In the genomic region with DNA sequence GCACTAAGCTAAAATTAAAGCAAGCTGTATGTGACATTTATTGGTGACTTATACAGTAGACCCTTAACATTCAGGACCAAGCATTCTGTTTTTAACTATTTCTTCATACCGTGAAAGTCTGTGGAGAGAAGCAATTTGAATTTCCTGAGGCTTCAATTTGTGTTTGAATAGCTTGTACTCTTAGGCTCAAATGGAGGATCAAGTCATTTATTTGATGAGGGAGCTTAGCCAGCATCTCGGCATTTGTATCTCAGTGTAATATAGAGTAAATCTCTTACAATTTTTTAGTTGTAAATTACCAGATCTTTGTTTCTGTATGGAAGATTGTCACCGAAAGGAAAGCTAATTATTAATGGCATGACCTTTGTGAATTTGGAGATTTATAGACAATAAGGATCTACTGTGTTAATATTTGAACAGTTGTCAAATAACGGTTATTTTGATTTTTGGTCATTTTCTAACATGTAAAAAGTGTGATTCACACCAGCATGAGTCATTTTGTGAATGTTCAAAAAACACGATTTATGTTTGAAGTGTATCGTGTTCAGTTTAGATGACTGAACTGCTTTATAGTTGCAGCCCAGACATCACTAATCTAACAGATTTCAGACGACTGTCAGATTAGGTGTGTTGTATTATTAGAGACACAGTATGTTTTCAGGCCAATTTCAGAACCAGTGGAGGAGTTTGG, we compare ENCODE assay signal across 1 cellular context.
TF ChIP-seq lines count a peak whose summit lies in the region.

No MANE protein-coding gene starts in this region.

TF ChIP-seq in HEK293, 187 proteins besides CTCF, POLR2A, EP300 and RAD21 (continued from another document):
- TF ChIP-seq, protein P1, sequence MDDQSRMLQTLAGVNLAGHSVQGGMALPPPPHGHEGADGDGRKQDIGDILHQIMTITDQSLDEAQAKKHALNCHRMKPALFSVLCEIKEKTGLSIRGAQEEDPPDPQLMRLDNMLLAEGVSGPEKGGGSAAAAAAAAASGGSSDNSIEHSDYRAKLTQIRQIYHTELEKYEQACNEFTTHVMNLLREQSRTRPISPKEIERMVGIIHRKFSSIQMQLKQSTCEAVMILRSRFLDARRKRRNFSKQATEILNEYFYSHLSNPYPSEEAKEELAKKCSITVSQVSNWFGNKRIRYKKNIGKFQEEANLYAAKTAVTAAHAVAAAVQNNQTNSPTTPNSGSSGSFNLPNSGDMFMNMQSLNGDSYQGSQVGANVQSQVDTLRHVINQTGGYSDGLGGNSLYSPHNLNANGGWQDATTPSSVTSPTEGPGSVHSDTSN (CRISPR knock-in tag; IDR thresholded peaks at IDR 0.05) = no peak
- TF ChIP-seq, protein P2, sequence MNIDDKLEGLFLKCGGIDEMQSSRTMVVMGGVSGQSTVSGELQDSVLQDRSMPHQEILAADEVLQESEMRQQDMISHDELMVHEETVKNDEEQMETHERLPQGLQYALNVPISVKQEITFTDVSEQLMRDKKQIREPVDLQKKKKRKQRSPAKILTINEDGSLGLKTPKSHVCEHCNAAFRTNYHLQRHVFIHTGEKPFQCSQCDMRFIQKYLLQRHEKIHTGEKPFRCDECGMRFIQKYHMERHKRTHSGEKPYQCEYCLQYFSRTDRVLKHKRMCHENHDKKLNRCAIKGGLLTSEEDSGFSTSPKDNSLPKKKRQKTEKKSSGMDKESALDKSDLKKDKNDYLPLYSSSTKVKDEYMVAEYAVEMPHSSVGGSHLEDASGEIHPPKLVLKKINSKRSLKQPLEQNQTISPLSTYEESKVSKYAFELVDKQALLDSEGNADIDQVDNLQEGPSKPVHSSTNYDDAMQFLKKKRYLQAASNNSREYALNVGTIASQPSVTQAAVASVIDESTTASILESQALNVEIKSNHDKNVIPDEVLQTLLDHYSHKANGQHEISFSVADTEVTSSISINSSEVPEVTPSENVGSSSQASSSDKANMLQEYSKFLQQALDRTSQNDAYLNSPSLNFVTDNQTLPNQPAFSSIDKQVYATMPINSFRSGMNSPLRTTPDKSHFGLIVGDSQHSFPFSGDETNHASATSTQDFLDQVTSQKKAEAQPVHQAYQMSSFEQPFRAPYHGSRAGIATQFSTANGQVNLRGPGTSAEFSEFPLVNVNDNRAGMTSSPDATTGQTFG (tag by site-specific recombination; IDR thresholded peaks at IDR 0.05; ENCODE audit: borderline replicate concordance) = no peak
- TF ChIP-seq REPIN1 (tag by site-specific recombination; IDR thresholded peaks at IDR 0.05; ENCODE audit: low read depth) (no peak), ZFP3 (tag by site-specific recombination; IDR thresholded peaks at IDR 0.05; ENCODE audit: low read depth) (no peak), ZNF366 (tag by site-specific recombination; conservative IDR thresholded peaks at IDR 0.05) (no peak), ZNF37A (tag by site-specific recombination; IDR thresholded peaks at IDR 0.05) (no peak), TSHZ1 (tag by site-specific recombination; IDR thresholded peaks at IDR 0.05; ENCODE audit: borderline replicate concordance) (no peak), ZBTB17 (tag by site-specific recombination; IDR thresholded peaks at IDR 0.05) (peak; percentile 48; the same call in 1 of the 2 replicates), HOXD13 (CRISPR knock-in tag; IDR thresholded peaks at IDR 0.05; ENCODE audit: borderline replicate concordance) (no peak)
- TF ChIP-seq, protein P3, sequence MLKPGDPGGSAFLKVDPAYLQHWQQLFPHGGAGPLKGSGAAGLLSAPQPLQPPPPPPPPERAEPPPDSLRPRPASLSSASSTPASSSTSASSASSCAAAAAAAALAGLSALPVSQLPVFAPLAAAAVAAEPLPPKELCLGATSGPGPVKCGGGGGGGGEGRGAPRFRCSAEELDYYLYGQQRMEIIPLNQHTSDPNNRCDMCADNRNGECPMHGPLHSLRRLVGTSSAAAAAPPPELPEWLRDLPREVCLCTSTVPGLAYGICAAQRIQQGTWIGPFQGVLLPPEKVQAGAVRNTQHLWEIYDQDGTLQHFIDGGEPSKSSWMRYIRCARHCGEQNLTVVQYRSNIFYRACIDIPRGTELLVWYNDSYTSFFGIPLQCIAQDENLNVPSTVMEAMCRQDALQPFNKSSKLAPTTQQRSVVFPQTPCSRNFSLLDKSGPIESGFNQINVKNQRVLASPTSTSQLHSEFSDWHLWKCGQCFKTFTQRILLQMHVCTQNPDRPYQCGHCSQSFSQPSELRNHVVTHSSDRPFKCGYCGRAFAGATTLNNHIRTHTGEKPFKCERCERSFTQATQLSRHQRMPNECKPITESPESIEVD (tag by site-specific recombination; IDR thresholded peaks at IDR 0.05) = peak; percentile 18; the same call in 1 of the 2 replicates
